Comparison of ENCODE assay signal across 8 cellular contexts in the genomic region with DNA sequence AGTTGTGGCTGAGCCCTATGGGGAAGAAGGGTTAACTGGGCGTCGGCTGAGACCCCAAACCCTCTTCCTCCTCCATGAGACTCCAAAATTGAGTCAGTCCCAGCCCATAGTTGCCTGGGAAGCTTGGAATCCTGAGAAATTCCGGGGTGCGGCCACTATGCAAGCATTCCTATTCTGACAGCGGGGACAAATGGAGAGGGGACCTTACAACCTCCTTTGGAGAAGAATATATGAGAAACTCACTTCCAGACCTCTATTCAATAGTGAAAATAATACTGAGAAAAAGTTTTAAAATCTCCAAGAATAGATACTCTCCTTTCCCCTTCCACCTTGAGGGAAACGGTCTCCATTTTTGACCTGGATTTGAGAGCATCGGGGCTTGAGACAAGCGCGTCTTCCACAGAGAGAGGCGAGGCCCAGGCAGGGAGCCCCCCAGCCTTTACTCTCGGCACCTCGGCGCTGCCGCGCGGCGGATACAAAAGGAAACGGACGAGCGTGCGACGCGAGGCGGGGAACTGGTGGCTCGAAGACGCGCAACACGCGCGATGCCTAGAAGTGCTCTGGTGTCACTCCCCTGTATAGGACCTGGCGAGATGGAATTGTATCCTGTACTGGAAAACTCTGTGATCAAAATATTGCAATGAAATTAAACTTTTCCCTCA. TPM values are rescaled to one million over a fixed set of nuclear protein-coding genes. Genes with fewer than 3 reads are reported as not detected.
DNase-seq lines count a peak whose midpoint lies in the region; ATAC-seq and TF ChIP-seq lines count a peak whose summit lies in the region.

No MANE protein-coding gene starts in this region.

- peak; percentile 25 for ATAC-seq in CD8-positive, alpha-beta T cell
- ATAC-seq in GM18517 (IDR thresholded peaks at IDR 0.05; ENCODE audit: unreplicated experiment) (no peak), GM21528 (IDR thresholded peaks at IDR 0.05; ENCODE audit: low FRiP score, unreplicated experiment) (no peak)

- H3K36me3 ChIP-seq in CD8-positive, alpha-beta T cell (ENCODE audit: insufficient read depth, low read length) = no peaks in the 10 kb centered on the region
- H3K36me3 ChIP-seq in Peyer's patch (no peaks in the 10 kb centered on the region), endodermal cell (ENCODE audit: control insufficient read depth, insufficient read depth, low read length) (no peaks in the 10 kb centered on the region), ovary (no peaks in the 10 kb centered on the region)

- 42 to 51% methylated on average over 20 to 31 of the region's 31 CpGs for WGBS in endodermal cell (ENCODE audit: insufficient coverage in 1 of 2, insufficient read length in 1 of 2), 2 experiments
- 6 to 10% (median 7%) methylated on average over 31 of the region's 31 CpGs for WGBS in ovary, 3 donors

- no peaks in the 10 kb centered on the region for H3K9me3 ChIP-seq in CD8-positive, alpha-beta T cell (ENCODE audit: low read length)
- no peaks in the 10 kb centered on the region for H3K9me3 ChIP-seq in Peyer's patch
- peaks cover 19% of the 10 kb centered on the region for H3K9me3 ChIP-seq in endodermal cell (ENCODE audit: control insufficient read depth, low read length)
- no peaks in the 10 kb centered on the region for H3K9me3 ChIP-seq in ovary

- DNase-seq in CD8-positive, alpha-beta T cell = peak in 3 of 7 experiments; percentile 40 to 48 (median 47)
- DNase-seq in Peyer's patch = peak in 2 of 3 donors; percentile 60 to 63
- no peak for DNase-seq in endodermal cell
- DNase-seq in ovary = peak in 1 of 5 donors; percentile 39
- no peak for DNase-seq in OCI-M1 (lab: John Stamatoyannopoulos, UW)
- no peak for DNase-seq in NCI-H2029 treated with DMSO at 0.1 percent for 48 hours (lab: John Stamatoyannopoulos, UW)

- H3K36me3 Mint-ChIP-seq in CD8-positive, alpha-beta T cell = peaks cover 8% of the 10 kb centered on the region
- no peaks in the 10 kb centered on the region for H3K36me3 Mint-ChIP-seq in endodermal cell (ENCODE audit: low read depth)

- no peaks in the 10 kb centered on the region for H3K9me3 Mint-ChIP-seq in CD8-positive, alpha-beta T cell
- H3K9me3 Mint-ChIP-seq in endodermal cell = peaks cover 21% of the 10 kb centered on the region

- no peak overlapping the region for H3K27ac Mint-ChIP-seq in CD8-positive, alpha-beta T cell
- no peak overlapping the region for H3K27ac Mint-ChIP-seq in endodermal cell

- peaks cover 34% of the 10 kb centered on the region for H3K27me3 ChIP-seq in CD8-positive, alpha-beta T cell (ENCODE audit: insufficient read depth, low read length)
- H3K27me3 ChIP-seq in Peyer's patch (peaks cover 0 to 5% of the 10 kb centered on the region in 2 donors), endodermal cell (ENCODE audit: control insufficient read depth, insufficient read depth, low read length, poor library complexity, severe bottlenecking) (peaks cover 74% of the 10 kb centered on the region), ovary (no peaks in the 10 kb centered on the region)

- H3K9ac ChIP-seq in endodermal cell (ENCODE audit: extremely low read depth, low read length, poor library complexity, severe bottlenecking) = no peak overlapping the region

- CTCF ChIA-PET in CD8-positive, alpha-beta T cell (lab: Charles Lee) = no interaction called here

- intact Hi-C loops in CD8-positive, alpha-beta T cell (cut with DNase I, micrococcal nuclease) = loop anchor here in 1 of 2 experiments (1.0 kb wide), 1 partner anchor 10 kb away; no protein-coding TSS in a partner anchor
- intact Hi-C loops in ovary (cut with DNase I) = no loop called here

- TF ChIP-seq EP300 in ovary (IDR thresholded peaks at IDR 0.05) = no peak

- POLR2A ChIA-PET in CD8-positive, alpha-beta T cell (lab: Charles Lee) = no interaction called here

- H3K4me3 ChIP-seq in CD8-positive, alpha-beta T cell (ENCODE audit: low read depth, low read length) = peak overlapping the region; percentile 34
- peak overlapping the region in 3 of 4 donors; percentile 15 to 62 (median 44) for H3K4me3 ChIP-seq in Peyer's patch
- peak overlapping the region; percentile 75 for H3K4me3 ChIP-seq in endodermal cell (ENCODE audit: low read length)
- H3K4me3 ChIP-seq in ovary = peak overlapping the region; percentile 14

- no peak overlapping the region for H3K27ac ChIP-seq in CD8-positive, alpha-beta T cell (ENCODE audit: low read depth, low read length)
- no peak overlapping the region for H3K27ac ChIP-seq in Peyer's patch
- no peak overlapping the region for H3K27ac ChIP-seq in endodermal cell (ENCODE audit: low read depth, low read length)
- no peak overlapping the region for H3K27ac ChIP-seq in ovary

- H3K27me3 Mint-ChIP-seq in CD8-positive, alpha-beta T cell (ENCODE audit: low read depth) = peaks cover 81% of the 10 kb centered on the region
- peaks cover 92% of the 10 kb centered on the region for H3K27me3 Mint-ChIP-seq in endodermal cell (ENCODE audit: insufficient read depth)

- TF ChIP-seq CTCF in CD8-positive, alpha-beta T cell (IDR thresholded peaks at IDR 0.05) = no peak
- TF ChIP-seq CTCF in Peyer's patch (IDR thresholded peaks at IDR 0.05) (no peak), endodermal cell (conservative IDR thresholded peaks at IDR 0.05) (no peak), ovary (IDR thresholded peaks at IDR 0.05) (no peak)

- peaks cover 34% of the 10 kb centered on the region for H3K4me1 ChIP-seq in CD8-positive, alpha-beta T cell (ENCODE audit: insufficient read depth, low read length)
- peaks cover 0 to 32% (median 11%) of the 10 kb centered on the region in 4 donors for H3K4me1 ChIP-seq in Peyer's patch
- H3K4me1 ChIP-seq in endodermal cell (ENCODE audit: control insufficient read depth, insufficient read depth, low read length) = no peaks in the 10 kb centered on the region
- H3K4me1 ChIP-seq in ovary (ENCODE audit: insufficient read depth) = peaks cover 5% of the 10 kb centered on the region

- H3K4me3 Mint-ChIP-seq in CD8-positive, alpha-beta T cell = peak overlapping the region; percentile 63
- H3K4me3 Mint-ChIP-seq in endodermal cell = peak overlapping the region; percentile 45

- TF ChIP-seq POLR2A in Peyer's patch (IDR thresholded peaks at IDR 0.05) (no peak), ovary (IDR thresholded peaks at IDR 0.05) (no peak)

- peaks cover 43% of the 10 kb centered on the region for H3K4me1 Mint-ChIP-seq in CD8-positive, alpha-beta T cell (ENCODE audit: low read depth)
- peaks cover 18% of the 10 kb centered on the region for H3K4me1 Mint-ChIP-seq in endodermal cell

RNA-seq across cellular contexts. Expression of a gene that starts 11.1 kb away (rescaled TPM):
- total RNA-seq in CD8-positive, alpha-beta T cell = 100 to 1,000 TPM; 777 to 796 TPM
- 1 to 10 TPM; 1.9 to 5.0 (median 2.5) TPM for total RNA-seq in Peyer's patch
- 1 to 10 TPM; 1.2 to 1.6 TPM for total RNA-seq in endodermal cell
- polyA plus RNA-seq in endodermal cell (2013, experiment 1 of 2) = 2.3 TPM
- polyA plus RNA-seq in endodermal cell (2013, experiment 2 of 2) = 1.5 TPM
- 100 to 1,000 TPM in 2 of 7 donors, 10 to 100 TPM in 5; 12.2 to 259 (median 45.9) TPM for total RNA-seq in ovary
- 1 to 10 TPM; 4.4 to 8.0 TPM for polyA plus RNA-seq in ovary

Comparison
In these comparisons a context has a peak if more than half of its experiments do, and no peak if none do; other contexts are left out.
1. DNase-seq: peak in Peyer's patch (2 of 3); none in endodermal cell (single experiment), OCI-M1 (single experiment) and NCI-H2029 treated with DMSO at 0.1 percent for 48 hours (single experiment).
2. H3K4me3 ChIP-seq: peak in every context shown above with its lines; median percentile 75 in endodermal cell; 44 in Peyer's patch; 34 in CD8-positive, alpha-beta T cell; 14 in ovary.